In the genomic region with DNA sequence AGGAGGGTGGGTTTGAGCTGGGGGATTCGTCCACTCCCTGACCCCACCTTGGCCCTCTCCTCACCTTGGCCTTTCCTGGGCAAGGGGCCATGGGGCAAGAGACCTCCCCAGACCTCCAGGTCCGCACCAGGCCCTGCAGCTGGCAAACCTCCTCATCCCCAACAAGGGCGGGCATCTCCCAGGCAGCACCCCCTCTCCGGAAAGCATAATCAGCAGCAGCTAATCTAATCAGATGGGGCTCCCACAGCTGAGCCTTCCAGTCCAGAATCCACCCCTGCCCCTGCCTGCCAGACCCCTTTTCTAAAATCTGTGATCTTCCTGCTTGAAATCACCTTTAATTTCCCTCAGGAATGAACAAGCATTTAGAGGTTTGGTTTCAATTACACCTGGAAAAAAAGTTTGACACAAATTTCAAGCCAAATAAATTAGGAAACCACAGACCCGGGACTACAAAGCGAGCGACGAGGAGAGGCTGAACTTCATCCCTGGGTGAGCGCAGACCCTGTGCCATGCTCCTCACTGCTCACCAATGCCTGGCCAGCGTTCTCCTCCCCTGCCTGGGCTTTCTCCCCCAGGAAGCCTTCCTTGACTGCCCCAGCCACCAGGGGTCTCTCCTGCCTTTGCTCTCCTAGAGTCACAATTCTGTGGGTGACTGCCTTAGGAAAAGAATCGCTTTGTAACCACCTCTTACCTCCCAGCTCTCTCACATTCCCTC, we compare ENCODE assay signal across 1 cellular context.
TF ChIP-seq lines count a peak whose summit lies in the region.

No MANE protein-coding gene starts in this region.

TF ChIP-seq in HepG2, 621 proteins besides CTCF, POLR2A, EP300 and RAD21:
- no peak for TF ChIP-seq MED8 (CRISPR knock-in tag; IDR thresholded peaks at IDR 0.05; ENCODE audit: insufficient replicate concordance)
- peak; percentile 57 for TF ChIP-seq STAG1 (CRISPR knock-in tag; IDR thresholded peaks at IDR 0.05)
